Comparison of ENCODE assay signal across 1 cellular context in the genomic region with DNA sequence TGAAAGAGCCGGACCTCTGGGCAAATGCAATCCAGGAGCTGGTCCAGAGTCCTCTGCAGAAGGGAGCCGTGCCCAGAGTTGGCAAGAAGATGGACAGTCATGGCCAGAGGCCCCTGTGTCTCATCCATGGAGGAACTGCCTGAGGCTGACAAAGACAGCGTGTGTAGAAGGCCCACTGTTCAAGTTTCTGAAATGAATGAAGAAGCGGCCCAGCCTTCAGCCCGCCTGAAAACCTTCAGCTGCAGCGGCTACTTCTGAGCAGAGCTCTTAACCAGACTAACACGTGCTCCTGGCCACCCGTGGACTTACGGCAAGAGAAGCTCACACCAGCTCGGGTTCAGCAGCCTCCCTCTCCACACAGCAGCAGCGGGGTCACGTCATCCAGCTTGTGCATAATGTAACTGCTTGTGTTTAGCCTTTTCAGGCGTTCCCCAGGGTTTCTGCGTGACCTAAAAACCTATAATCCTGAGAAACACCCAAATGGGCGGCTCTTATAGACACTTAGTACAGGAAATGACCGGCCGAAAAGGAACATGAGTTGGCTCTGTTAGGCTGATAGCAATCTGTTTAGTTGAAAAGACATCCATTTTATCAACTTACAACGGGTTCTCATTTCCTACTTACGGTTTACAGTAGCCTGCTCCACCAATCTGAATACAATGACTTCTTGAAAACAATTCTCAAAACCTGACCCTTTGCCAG.
TF ChIP-seq lines count a peak whose summit lies in the region.

FAM124B (minus strand) TSS at position 467 of the 702 bp plus-strand sequence; CDS start at position 128, 339 bp downstream.

TF ChIP-seq in GM12878, 131 proteins besides CTCF, POLR2A, EP300 and RAD21 (continued from another document):
- TF ChIP-seq IKZF1 (conservative IDR thresholded peaks at IDR 0.05), result no peak
